10 cellular contexts compared by ENCODE assay signal in the genomic region with DNA sequence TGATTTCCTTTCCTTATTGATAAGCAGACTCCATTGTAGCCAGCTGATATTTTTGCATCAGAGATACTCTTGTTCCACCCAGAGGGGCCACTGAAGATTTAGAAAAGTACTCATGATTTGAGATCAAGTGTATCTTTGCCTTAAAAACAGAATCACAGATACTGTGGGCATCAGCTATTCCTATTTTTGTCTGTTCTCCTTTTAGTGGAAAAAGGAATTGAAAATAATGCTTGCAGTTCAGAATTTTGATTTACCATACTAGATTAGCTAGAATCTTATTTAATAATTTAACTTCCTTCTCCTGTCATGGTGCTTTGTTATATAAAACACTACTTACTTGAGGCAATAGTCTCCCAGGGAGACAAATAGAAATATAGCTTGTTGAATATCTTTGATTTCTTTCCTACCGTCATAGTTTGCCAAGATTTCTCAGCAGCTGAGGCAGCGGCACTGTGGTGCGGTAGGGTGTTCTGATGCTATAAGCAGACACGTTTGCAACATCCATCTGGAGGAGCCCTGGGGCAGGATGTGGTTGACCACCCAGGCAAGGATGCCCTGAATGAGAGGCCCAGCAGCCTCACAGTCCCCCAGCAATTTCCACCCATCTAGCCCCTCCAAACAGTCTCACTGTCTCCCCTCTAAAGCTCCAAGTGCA. TPM values are rescaled to one million over a fixed set of nuclear protein-coding genes. Genes with fewer than 3 reads are reported as not detected.
DNase-seq lines count a peak whose midpoint lies in the region; ATAC-seq and TF ChIP-seq lines count a peak whose summit lies in the region.
"Had no signal": no experiment of that assay in that cellular context is flagged by ENCODE, and none has a peak within 500 bp of the region (broad histone marks: within the 10 kb centered on the region; RNA-seq: fewer than 3 reads in every experiment).

No MANE protein-coding gene starts in this region.

- WGBS in transverse colon (ENCODE audit: low coverage in 1 of 2), 2 donors = 72 to 100% methylated on average over 1 to 4 of the region's 4 CpGs

- ATAC-seq in Right ventricle myocardium inferior (no peak), left ventricle myocardium superior (peak; percentile 52)

- DNase-seq in Right ventricle myocardium inferior (ENCODE audit: missing footprints) = peak; percentile 69
- no peak for DNase-seq in cardiac septum (ENCODE audit: low spot score)
- DNase-seq in SIG-M5 (lab: John Stamatoyannopoulos, UW) = peak; percentile 85
- DNase-seq in left ventricle myocardium superior = no peak
- DNase-seq in transverse colon = peak; percentile 26
- DNase-seq in NCI-H82 treated with DMSO at 0.1 percent for 48 hours (lab: John Stamatoyannopoulos, UW; ENCODE audit: unreplicated experiment) = no peak
- no peak for DNase-seq in DMS153 (lab: John Stamatoyannopoulos, UW)
- DNase-seq in ureter (ENCODE audit: low spot score) = no peak
- DNase-seq: activated T-cell treated with anti-CD3 and anti-CD28 coated beads, Interleukin-2, amount 50 U/mL, for 4 hours; islet precursor cell had no signal

- H3K36me3 ChIP-seq in transverse colon = peaks cover 0 to 11% (median 0%) of the 10 kb centered on the region in 4 donors

- TF ChIP-seq CTCF in transverse colon (IDR thresholded peaks at IDR 0.05) = no peak

- no peak for TF ChIP-seq EP300 in transverse colon (IDR thresholded peaks at IDR 0.05; ENCODE audit: low read depth)

- intact Hi-C loops in Right ventricle myocardium inferior (cut with DNase I) (no loop called here), cardiac septum (cut with DNase I) (no loop called here), left ventricle myocardium superior (cut with micrococcal nuclease) (no loop called here), transverse colon (cut with DNase I; ENCODE audit: low total_unique reads) (no loop called here)

- H3K4me3 ChIP-seq in transverse colon = no peak overlapping the region

- no peak for TF ChIP-seq POLR2A in transverse colon (IDR thresholded peaks at IDR 0.05)

- no peaks in the 10 kb centered on the region for H3K27me3 ChIP-seq in transverse colon

- peaks cover 0 to 6% (median 0%) of the 10 kb centered on the region in 4 donors for H3K4me1 ChIP-seq in transverse colon

- H3K9me3 ChIP-seq in transverse colon = no peaks in the 10 kb centered on the region

- in situ Hi-C loops in transverse colon (cut with MboI; ENCODE audit: low pct_ligation_motif_present in 1 of 4, low pct_unique_long_range_greater_than_20kb in 1 of 4, low sequenced_read_pairs in 3 of 4) = no loop called here

- H3K27ac ChIP-seq in transverse colon = peak overlapping the region; percentile 10 to 43 (median 28)

RNA-seq across cellular contexts. Expression of gene RAP2A, which starts 47.0 kb away (rescaled TPM):
- 20.1 TPM for total RNA-seq in Right ventricle myocardium inferior
- 32.7 TPM for total RNA-seq in cardiac septum
- total RNA-seq in left ventricle myocardium superior = 15.5 TPM
- total RNA-seq in transverse colon = 10 to 100 TPM; 10.5 to 23.2 (median 20.7) TPM
- 15.1 TPM for total RNA-seq in ureter

Comparison
In these comparisons a context has a peak if more than half of its experiments do, and no peak if none do; other contexts are left out.
1. DNase-seq: peak in Right ventricle myocardium inferior (single experiment), SIG-M5 (single experiment) and transverse colon (single experiment); none in cardiac septum (single experiment), left ventricle myocardium superior (single experiment), NCI-H82 treated with DMSO at 0.1 percent for 48 hours (single experiment), DMS153 (single experiment) and ureter (single experiment).